Comparison of ENCODE assay signal across 27 cellular contexts in genomic region chr19:49744946-49745381, GRCh38. TPM values are rescaled to one million over a fixed set of nuclear protein-coding genes. Genes with fewer than 3 reads are reported as not detected.
A peak's percentile ranks its signal among the peaks of the same experiment; 100 is the strongest.
DNase-seq lines count a peak whose midpoint lies in the region; ATAC-seq, FAIRE-seq and TF ChIP-seq lines count a peak whose summit lies in the region.
"Had no signal": no experiment of that assay in that cellular context is flagged by ENCODE, and none has a peak within 500 bp of the region (broad histone marks: within the 10 kb centered on the region; RNA-seq: fewer than 3 reads in every experiment).

No MANE protein-coding gene starts in this region.

- H3K23ac ChIP-seq in H1 (ENCODE audit: insufficient read length) (no peak overlapping the region), mesendoderm (ENCODE audit: low read length) (no peak overlapping the region)

- 94% methylated on average over 18 of the region's 23 CpGs; no CpG with 5 or more reads in 1 of the 2 experiments for WGBS in H1 (ENCODE audit: extremely low coverage in 1 of 2, insufficient coverage in 1 of 2, insufficient read length in 1 of 2, insufficient replicate concordance in 2 of 2, low coverage in 1 of 2, low lambda C conversion rate in 2 of 2, missing lambda C conversion rate in 1 of 2), 2 experiments
- no CpG with 5 or more reads among the region's 23 CpGs for WGBS in mesendoderm (ENCODE audit: extremely low coverage, insufficient coverage, low lambda C conversion rate)
- 89% methylated on average over 23 of the region's 23 CpGs for whole genome bisulfite sequencing in SK-N-SH (ENCODE audit: low lambda C conversion rate)

- no peak overlapping the region for H4K5ac ChIP-seq in H1 (ENCODE audit: insufficient read length, low read depth, low read length)
- H4K5ac ChIP-seq in mesendoderm (ENCODE audit: low read length): no peak overlapping the region

- RAD21 ChIA-PET in HCT116 (lab: Charles Lee; ENCODE audit: low non-redundant PET in 1 of 2, low total read pairs in 2 of 2, uncharacterized antibody in 2 of 2, unreplicated experiment in 2 of 2): no interaction called here

- H4K20me1 ChIP-seq in HCT116 (ENCODE audit: insufficient read depth): no peaks in the 10 kb centered on the region
- no peaks in the 10 kb centered on the region for H4K20me1 ChIP-seq in H1 (replicated peaks in 1 of 2; ENCODE audit: control insufficient read depth in 1 of 2, insufficient read depth in 2 of 2, low read length in 2 of 2)
- H4K20me1 ChIP-seq in SK-N-SH (ENCODE audit: insufficient read depth): no peaks in the 10 kb centered on the region

- in situ Hi-C loops in Caki2 (cut with HindIII; ENCODE audit: low pct_unique_long_range_greater_than_20kb, low sequenced_read_pairs): no loop called here

- H4K8ac ChIP-seq in H1 (ENCODE audit: extremely low read depth, insufficient read depth, low read length) (peak overlapping the region; percentile 38; the same call in 1 of the 2 replicates), mesendoderm (ENCODE audit: low read depth, low read length) (no peak overlapping the region)

- H3K27ac ChIP-seq in HCT116 (ENCODE audit: low read depth, low read length): peak overlapping the region; percentile 30; the same call in 1 of the 2 replicates
- peak overlapping the region; percentile 29; the same call in 1 of the 2 replicates for H3K27ac ChIP-seq in H1 (ENCODE audit: low read depth, low read length)
- no peak overlapping the region for H3K27ac ChIP-seq in mesendoderm (ENCODE audit: low read depth, low read length)
- H3K27ac ChIP-seq in SK-N-SH (ENCODE audit: low read depth in 2 of 2, low read length in 1 of 2): no peak overlapping the region

- H3K9me3 ChIP-seq in HCT116 (ENCODE audit: control insufficient read depth in 1 of 2, insufficient read depth in 1 of 2, low read depth in 1 of 2, low read length in 2 of 2) (no peaks in the 10 kb centered on the region), H1 (ENCODE audit: insufficient read depth in 2 of 2, low read depth in 1 of 2, low read length in 1 of 2) (peaks cover 0 to 8% of the 10 kb centered on the region in 2 experiments; a peak in 1 of 4 replicates), SK-N-SH (no peaks in the 10 kb centered on the region)

- H2AK5ac ChIP-seq in H1 (ENCODE audit: low read depth, low read length) (no peak overlapping the region; the same call in 1 of the 2 replicates), mesendoderm (ENCODE audit: low read length) (no peak overlapping the region)

- H2BK20ac ChIP-seq in H1 (ENCODE audit: low read length): no peak overlapping the region

- TF ChIP-seq RAD21 in HCT116 (IDR thresholded peaks at IDR 0.05; ENCODE audit: low read depth): no peak
- TF ChIP-seq RAD21 in H1 (IDR thresholded peaks at IDR 0.05 in 1 of 2, conservative IDR thresholded peaks at IDR 0.05 in 1 of 2; ENCODE audit: low read depth in 2 of 2, low read length in 2 of 2): no peak
- TF ChIP-seq RAD21 in SK-N-SH (IDR thresholded peaks at IDR 0.05; ENCODE audit: low read length): no peak

- POLR2A ChIA-PET in HCT116 (lab: Charles Lee) (no interaction called here), H1 (lab: Charles Lee; ENCODE audit: partially characterized antibody) (interaction anchor here (0.9 to 1.4 kb wide), 6 partner anchors 10 to 69 kb away, joined by 3 to 7 read pairs (median 4); partner anchors contain the start of genes AP2A1, FUZ and TSKS), SK-N-SH (lab: Yijun Ruan, JAX) (no interaction called here)

- TF ChIP-seq CTCF in HCT116 (IDR thresholded peaks at IDR 0.05 in 2 of 3, conservative IDR thresholded peaks at IDR 0.05 in 1 of 3; ENCODE audit: borderline replicate concordance in 1 of 3, insufficient read depth in 1 of 3, low read depth in 2 of 3, low read length in 2 of 3) (no peak), H1 (IDR thresholded peaks at IDR 0.05; ENCODE audit: control extremely low read depth in 1 of 3, insufficient read depth in 1 of 3, low read depth in 1 of 3, low read length in 3 of 3) (no peak), SK-N-SH (IDR thresholded peaks at IDR 0.05) (no peak)

- no peak overlapping the region for H3K9ac ChIP-seq in HCT116 (ENCODE audit: low read length)
- H3K9ac ChIP-seq in H1 (replicated peaks in 1 of 4; ENCODE audit: extremely low read depth in 1 of 4, low read depth in 3 of 4, low read length in 3 of 4): no peak overlapping the region
- H3K9ac ChIP-seq in mesendoderm (ENCODE audit: low read length): no peak overlapping the region
- no peak overlapping the region for H3K9ac ChIP-seq in SK-N-SH

- no peak overlapping the region for H3K14ac ChIP-seq in H1 (ENCODE audit: insufficient read length)

- H3K4me3 ChIP-seq in HCT116 (replicated peaks in 1 of 2; ENCODE audit: low read depth in 1 of 2, low read length in 2 of 2) (no peak overlapping the region), H1 (ENCODE audit: extremely low read depth in 1 of 4, insufficient read depth in 2 of 4, low read depth in 3 of 4, low read length in 4 of 4) (no peak overlapping the region), mesendoderm (ENCODE audit: low read length) (no peak overlapping the region), SK-N-SH (ENCODE audit: low read depth in 2 of 2, low read length in 1 of 2) (no peak overlapping the region)
- H3K4me3 ChIP-seq: GM12878 had no signal

- peak overlapping the region; percentile 17 for H4K91ac ChIP-seq in H1 (replicated peaks; ENCODE audit: insufficient read length, low read length)

- TF ChIP-seq POLR2A in HCT116 (IDR thresholded peaks at IDR 0.05; ENCODE audit: borderline replicate concordance, extremely low read depth, insufficient read depth, insufficient read length) (no peak), H1 (IDR thresholded peaks at IDR 0.05; ENCODE audit: control extremely low read depth in 1 of 2, low read depth in 2 of 2, low read length in 2 of 2) (no peak)

- H3K4ac ChIP-seq in H1 (replicated peaks; ENCODE audit: insufficient read length, low read depth, low read length) (no peak overlapping the region), mesendoderm (ENCODE audit: low read depth, low read length) (no peak overlapping the region)

- H2BK15ac ChIP-seq in H1 (ENCODE audit: low read length) (no peak overlapping the region), mesendoderm (replicated peaks; ENCODE audit: low read depth) (no peak overlapping the region)

- H2AFZ ChIP-seq in HCT116 (ENCODE audit: low read depth, low read length, poor library complexity, severe bottlenecking) (no peak overlapping the region), H1 (ENCODE audit: low read length) (no peak overlapping the region), SK-N-SH (ENCODE audit: low read depth) (no peak overlapping the region)

- H2BK5ac ChIP-seq in H1 (ENCODE audit: low read depth, low read length): no peak overlapping the region
- H2BK5ac ChIP-seq in mesendoderm (ENCODE audit: low read length): no peak overlapping the region

- intact Hi-C loops in HCT116 (cut with micrococcal nuclease): no loop called here

- H3K4me1 ChIP-seq in HCT116 (ENCODE audit: control insufficient read depth in 1 of 2, insufficient read depth in 2 of 2, low read length in 2 of 2) (peaks cover 4 to 18% of the 10 kb centered on the region in 2 experiments; a peak in 3 of 4 replicates), H1 (replicated peaks in 1 of 4; ENCODE audit: control insufficient read depth in 3 of 4, insufficient read depth in 4 of 4, low read length in 3 of 4) (no peaks in the 10 kb centered on the region; a peak in 2 of 7 replicates), mesendoderm (ENCODE audit: control insufficient read depth, low read depth, low read length) (no peaks in the 10 kb centered on the region), SK-N-SH (ENCODE audit: control insufficient read depth in 1 of 2, insufficient read depth in 2 of 2, low read depth in 1 of 2, low read length in 1 of 2) (no peaks in the 10 kb centered on the region)

- no peak overlapping the region for H3K56ac ChIP-seq in H1 (replicated peaks; ENCODE audit: insufficient read length, low read depth, low read length)
- H3K56ac ChIP-seq in mesendoderm (ENCODE audit: low read length): no peak overlapping the region

- H3F3A ChIP-seq in SK-N-SH (replicated peaks; ENCODE audit: insufficient read depth): peaks cover 2% of the 10 kb centered on the region

- DNase-seq in Caki2 (ENCODE audit: low read depth) (peak; percentile 20), HCT116 (ENCODE audit: low read depth, low spot score) (no peak), H1 (ENCODE audit: low read depth in 1 of 2, low spot score in 2 of 2) (no peak), mesendoderm (peak; percentile 78), activated T-cell treated with anti-CD3 and anti-CD28 coated beads for 4 hours (no peak), SK-N-SH (no peak)
- DNase-seq in activated CD4-positive, alpha-beta T cell treated with anti-CD3 and anti-CD28 coated beads, Interleukin-2, amount 50 U/mL, for 48 hours: no peak
- no peak for DNase-seq in effector CD4-positive, alpha-beta T cell
- DNase-seq: C1 segment of cervical spinal cord; CD8-positive, alpha-beta memory T cell; DMS79; GDM1; MM.1S; NCI-H1092; NCI-H1436 treated with DMSO at 0.1 percent for 48 hours; NCI-H2029 treated with DMSO at 0.1 percent for 48 hours; NCI-H2171 treated with DMSO at 0.1 percent for 48 hours; NCI-H446; NCI-H69; OCI-M1; RPMI8226; SIG-M5; T-helper 1 cell had no signal

- CTCF ChIA-PET in HCT116 (lab: Charles Lee): no interaction called here
- CTCF ChIA-PET in H1 (lab: Charles Lee; ENCODE audit: partially characterized antibody): interaction anchor here (0.7 kb wide), 1 partner anchor 27 kb away, joined by 3 read pairs; no protein-coding TSS in a partner anchor
- CTCF ChIA-PET in SK-N-SH (lab: Yijun Ruan, JAX): no interaction called here

- peak overlapping the region; percentile 80; the same call in 1 of the 2 replicates for H2BK12ac ChIP-seq in H1 (ENCODE audit: low read depth, low read length)

- H3K79me2 ChIP-seq in HCT116 (ENCODE audit: insufficient read depth, low read length): no peaks in the 10 kb centered on the region
- H3K79me2 ChIP-seq in H1 (ENCODE audit: control insufficient read depth in 1 of 2, insufficient read depth in 2 of 2, low read length in 2 of 2): no peaks in the 10 kb centered on the region
- H3K79me2 ChIP-seq in mesendoderm (ENCODE audit: control insufficient read depth, insufficient read depth, low read length): no peaks in the 10 kb centered on the region
- no peaks in the 10 kb centered on the region for H3K79me2 ChIP-seq in SK-N-SH (ENCODE audit: insufficient read depth)

- no TSS peak for BruUV-seq in HCT116 (replicated peaks; lab: Mats Ljungman, UMichigan)

- no peak overlapping the region for H3K4me2 ChIP-seq in HCT116 (ENCODE audit: low read length)
- no peak overlapping the region for H3K4me2 ChIP-seq in H1 (ENCODE audit: insufficient read depth in 1 of 2, low read depth in 2 of 2, low read length in 2 of 2)
- H3K4me2 ChIP-seq in mesendoderm (ENCODE audit: low read length): no peak overlapping the region
- no peak overlapping the region for H3K4me2 ChIP-seq in SK-N-SH

- H3K9me2 ChIP-seq in HCT116 (ENCODE audit: insufficient read depth) (no peaks in the 10 kb centered on the region), SK-N-SH (no peaks in the 10 kb centered on the region)

- FAIRE-seq in H1 (lab: Jason Lieb, UNC): peak; percentile 85
- FAIRE-seq: D721Med, GM12878, HTR-8/SVneo had no signal

- H3K36me3 ChIP-seq in HCT116 (ENCODE audit: control insufficient read depth in 1 of 2, insufficient read depth in 2 of 2, low read length in 2 of 2) (no peaks in the 10 kb centered on the region), H1 (ENCODE audit: control insufficient read depth in 2 of 4, insufficient read depth in 4 of 4, low read length in 3 of 4) (no peaks in the 10 kb centered on the region), mesendoderm (ENCODE audit: control insufficient read depth, insufficient read depth, low read length) (no peaks in the 10 kb centered on the region), SK-N-SH (replicated peaks in 1 of 2; ENCODE audit: control insufficient read depth in 1 of 2, insufficient read depth in 2 of 2, low read length in 1 of 2) (no peaks in the 10 kb centered on the region)

- H3K18ac ChIP-seq in H1 (ENCODE audit: extremely low read depth, low read length) (peak overlapping the region; percentile 60; the same call in 1 of the 2 replicates), mesendoderm (ENCODE audit: low read length) (no peak overlapping the region)

- no peak for ATAC-seq in HCT116
- ATAC-seq: GM12878 had no signal

- H3K79me1 ChIP-seq in H1 (ENCODE audit: low read depth, low read length) (no peaks in the 10 kb centered on the region), mesendoderm (ENCODE audit: low read length) (no peaks in the 10 kb centered on the region)

- H2BK120ac ChIP-seq in H1 (replicated peaks; ENCODE audit: low read depth, low read length) (no peak overlapping the region), mesendoderm (ENCODE audit: low read depth, low read length) (no peak overlapping the region)

- H3K27me3 ChIP-seq in HCT116 (ENCODE audit: insufficient read depth, low read length) (no peaks in the 10 kb centered on the region), H1 (replicated peaks in 1 of 4; ENCODE audit: control insufficient read depth in 3 of 4, extremely low read depth in 1 of 4, insufficient read depth in 3 of 4, low read length in 3 of 4) (no peaks in the 10 kb centered on the region), mesendoderm (ENCODE audit: insufficient read depth, low read length, poor library complexity) (no peaks in the 10 kb centered on the region), SK-N-SH (ENCODE audit: insufficient read depth) (no peaks in the 10 kb centered on the region)

- no peaks in the 10 kb centered on the region for H3K23me2 ChIP-seq in H1 (ENCODE audit: low read depth, low read length)

- no peak for TF ChIP-seq EP300 in H1 (IDR thresholded peaks at IDR 0.05; ENCODE audit: borderline replicate concordance in 1 of 2, low read depth in 2 of 2, low read length in 2 of 2)
- TF ChIP-seq EP300 in SK-N-SH (IDR thresholded peaks at IDR 0.05; ENCODE audit: borderline replicate concordance in 1 of 2, low read depth in 1 of 2, low read length in 1 of 2): no peak

RNA-seq across cellular contexts. Expression of gene TSKS, which starts 18.1 kb away (rescaled TPM):
- not detected in 2 replicates for total RNA-seq in Caki2 (2014; rRNA removed; shearing (Covaris generic); ENCODE audit: low replicate concordance)
- 0.76 TPM for total RNA-seq in HCT116 (2021; ENCODE audit: unreplicated experiment)
- 0.74 and 0.91 TPM in 2 replicates for polyA plus RNA-seq in HCT116 (2012)
- not detected in 2 replicates for total RNA-seq in H1 (2021; fragmentation: NEBNext Ultra II Directional; extraction: Animal tissue kit (Norgen Biotek cat#: 25700))
- polyA plus RNA-seq in H1 (2011; rRNA removed): 0.21 and 0.24 TPM in 2 replicates
- 0.39 TPM for polyA plus RNA-seq in H1 (2011; cell fraction: cytosol; rRNA removed)
- 0.17 TPM for polyA plus RNA-seq in H1 (2011; cell fraction: nucleus; rRNA removed)
- polyA plus RNA-seq in H1 (2012, experiment 1 of 2): 0.23 to 0.47 TPM (median 0.25 TPM) in 3 of 4 replicates, not detected in the other
- polyA plus RNA-seq in H1 (2012, experiment 2 of 2): not detected
- 0.36 TPM for polyA plus RNA-seq in H1 (2013, experiment 1 of 2)
- 0.20 TPM for polyA plus RNA-seq in H1 (2013, experiment 2 of 2)
- polyA minus RNA-seq in H1 (2011; rRNA and poly(A)+ RNA removed): 0.12 TPM in 1 of 2 replicates, not detected in the other
- not detected for polyA minus RNA-seq in H1 (2011; cell fraction: cytosol; rRNA and poly(A)+ RNA removed)
- polyA minus RNA-seq in H1 (2011; cell fraction: nucleus; rRNA and poly(A)+ RNA removed): not detected
- 0.08 TPM for polyA plus RNA-seq in mesendoderm (2013, experiment 1 of 2)
- 0.07 TPM for polyA plus RNA-seq in mesendoderm (2013, experiment 2 of 2)
- not detected in 2 replicates for polyA plus RNA-seq in SK-N-SH (2012; rRNA removed)
- polyA plus RNA-seq in SK-N-SH (2012; cell fraction: cytosol; rRNA removed): 0.03 TPM in 1 of 2 replicates, not detected in the other
- polyA plus RNA-seq in SK-N-SH (2012; cell fraction: nucleus; rRNA removed): 0.04 TPM in 1 of 2 replicates, not detected in the other
- total RNA-seq: GM12878, LHCN-M2 had no signal
- polyA plus RNA-seq: CD8-positive, alpha-beta memory T cell; GM12878 had no signal

RNA-seq across cellular contexts. Expression of gene AP2A1, which starts 21.8 kb away (rescaled TPM):
- total RNA-seq in Caki2 (2014; rRNA removed; shearing (Covaris generic); ENCODE audit: low replicate concordance): 290 and 317 TPM in 2 replicates
- total RNA-seq in HCT116 (2021; ENCODE audit: unreplicated experiment): 102 TPM
- polyA plus RNA-seq in HCT116 (2012): 92.9 and 95.3 TPM in 2 replicates
- 105 and 109 TPM in 2 replicates for total RNA-seq in H1 (2021; fragmentation: NEBNext Ultra II Directional; extraction: Animal tissue kit (Norgen Biotek cat#: 25700))
- polyA plus RNA-seq in H1 (2011; rRNA removed) (106 and 157 TPM in 2 replicates), SK-N-SH (2012; rRNA removed) (59.6 and 74.8 TPM in 2 replicates)
- 101 TPM for polyA plus RNA-seq in H1 (2011; cell fraction: cytosol; rRNA removed)
- 148 TPM for polyA plus RNA-seq in H1 (2011; cell fraction: nucleus; rRNA removed)
- 64.9 to 109 TPM (median 104 TPM) in 4 replicates for polyA plus RNA-seq in H1 (2012, experiment 1 of 2)
- polyA plus RNA-seq in H1 (2012, experiment 2 of 2): 114 TPM
- polyA plus RNA-seq in H1 (2013, experiment 1 of 2): 58.6 TPM
- polyA plus RNA-seq in H1 (2013, experiment 2 of 2): 55.8 TPM
- polyA minus RNA-seq in H1 (2011; rRNA and poly(A)+ RNA removed): 103 and 108 TPM in 2 replicates
- polyA minus RNA-seq in H1 (2011; cell fraction: cytosol; rRNA and poly(A)+ RNA removed): 101 TPM
- 76.4 TPM for polyA minus RNA-seq in H1 (2011; cell fraction: nucleus; rRNA and poly(A)+ RNA removed)
- polyA plus RNA-seq in mesendoderm (2013, experiment 1 of 2): 53.3 TPM
- 51.9 TPM for polyA plus RNA-seq in mesendoderm (2013, experiment 2 of 2)
- polyA plus RNA-seq in SK-N-SH (2012; cell fraction: cytosol; rRNA removed): 26.7 and 43.4 TPM in 2 replicates
- 104 and 135 TPM in 2 replicates for polyA plus RNA-seq in SK-N-SH (2012; cell fraction: nucleus; rRNA removed)

RNA-seq across cellular contexts. Expression of gene CPT1C, which starts 54.0 kb away (rescaled TPM):
- total RNA-seq in Caki2 (2014; rRNA removed; shearing (Covaris generic); ENCODE audit: low replicate concordance): 21.2 and 26.7 TPM in 2 replicates
- total RNA-seq in HCT116 (2021; ENCODE audit: unreplicated experiment): 12.0 TPM
- 17.6 and 18.4 TPM in 2 replicates for polyA plus RNA-seq in HCT116 (2012)
- total RNA-seq in H1 (2021; fragmentation: NEBNext Ultra II Directional; extraction: Animal tissue kit (Norgen Biotek cat#: 25700)): 91.8 and 98.3 TPM in 2 replicates
- polyA plus RNA-seq in H1 (2011; rRNA removed) (79.6 and 122 TPM in 2 replicates), SK-N-SH (2012; rRNA removed) (118 and 139 TPM in 2 replicates)
- polyA plus RNA-seq in H1 (2011; cell fraction: cytosol; rRNA removed): 89.7 TPM
- polyA plus RNA-seq in H1 (2011; cell fraction: nucleus; rRNA removed): 284 TPM
- 95.9 to 114 TPM (median 102 TPM) in 4 replicates for polyA plus RNA-seq in H1 (2012, experiment 1 of 2)
- 185 TPM for polyA plus RNA-seq in H1 (2012, experiment 2 of 2)
- 119 TPM for polyA plus RNA-seq in H1 (2013, experiment 1 of 2)
- polyA plus RNA-seq in H1 (2013, experiment 2 of 2): 124 TPM
- polyA minus RNA-seq in H1 (2011; rRNA and poly(A)+ RNA removed): 63.3 and 81.8 TPM in 2 replicates
- 44.8 TPM for polyA minus RNA-seq in H1 (2011; cell fraction: cytosol; rRNA and poly(A)+ RNA removed)
- polyA minus RNA-seq in H1 (2011; cell fraction: nucleus; rRNA and poly(A)+ RNA removed): 65.0 TPM
- polyA plus RNA-seq in mesendoderm (2013, experiment 1 of 2): 19.1 TPM
- 21.9 TPM for polyA plus RNA-seq in mesendoderm (2013, experiment 2 of 2)
- polyA plus RNA-seq in SK-N-SH (2012; cell fraction: cytosol; rRNA removed): 44.5 and 60.4 TPM in 2 replicates
- polyA plus RNA-seq in SK-N-SH (2012; cell fraction: nucleus; rRNA removed): 666 and 747 TPM in 2 replicates
- polyA plus RNA-seq: CD8-positive, alpha-beta memory T cell had no signal

RNA-seq across cellular contexts. Expression of gene ADM5, which starts 55.6 kb away (rescaled TPM):
- 1.1 and 3.2 TPM in 2 replicates for total RNA-seq in Caki2 (2014; rRNA removed; shearing (Covaris generic); ENCODE audit: low replicate concordance)
- total RNA-seq in HCT116 (2021; ENCODE audit: unreplicated experiment): 12.1 TPM
- 6.4 and 7.6 TPM in 2 replicates for polyA plus RNA-seq in HCT116 (2012)
- 2.6 and 4.3 TPM in 2 replicates for total RNA-seq in H1 (2021; fragmentation: NEBNext Ultra II Directional; extraction: Animal tissue kit (Norgen Biotek cat#: 25700))
- polyA plus RNA-seq in H1 (2011; rRNA removed): 2.5 and 5.4 TPM in 2 replicates
- 2.9 TPM for polyA plus RNA-seq in H1 (2011; cell fraction: cytosol; rRNA removed)
- polyA plus RNA-seq in H1 (2011; cell fraction: nucleus; rRNA removed): 28.5 TPM
- 2.1 to 4.5 TPM (median 2.7 TPM) in 4 replicates for polyA plus RNA-seq in H1 (2012, experiment 1 of 2)
- 1.9 TPM for polyA plus RNA-seq in H1 (2012, experiment 2 of 2)
- 1.7 TPM for polyA plus RNA-seq in H1 (2013, experiment 1 of 2)
- polyA plus RNA-seq in H1 (2013, experiment 2 of 2): 1.8 TPM
- 0.59 and 1.3 TPM in 2 replicates for polyA minus RNA-seq in H1 (2011; rRNA and poly(A)+ RNA removed)
- 2.1 TPM for polyA minus RNA-seq in H1 (2011; cell fraction: cytosol; rRNA and poly(A)+ RNA removed)
- 13.0 TPM for polyA minus RNA-seq in H1 (2011; cell fraction: nucleus; rRNA and poly(A)+ RNA removed)
- 5.8 TPM for polyA plus RNA-seq in mesendoderm (2013, experiment 1 of 2)
- 5.4 TPM for polyA plus RNA-seq in mesendoderm (2013, experiment 2 of 2)
- polyA plus RNA-seq in SK-N-SH (2012; rRNA removed): 1.3 TPM in 2 replicates
- 0.20 and 0.23 TPM in 2 replicates for polyA plus RNA-seq in SK-N-SH (2012; cell fraction: cytosol; rRNA removed)
- polyA plus RNA-seq in SK-N-SH (2012; cell fraction: nucleus; rRNA removed): 8.2 and 9.3 TPM in 2 replicates

Comparison
In these comparisons a context has a peak if more than half of its experiments do, and no peak if none do; other contexts are left out.
1. DNase-seq: peak in Caki2 (single experiment) and mesendoderm (single experiment); none in HCT116 (single experiment), H1 (0 of 2), activated CD4-positive, alpha-beta T cell treated with anti-CD3 and anti-CD28 coated beads, Interleukin-2, amount 50 U/mL, for 48 hours (0 of 2), activated T-cell treated with anti-CD3 and anti-CD28 coated beads for 4 hours (single experiment), SK-N-SH (single experiment) and effector CD4-positive, alpha-beta T cell (single experiment).
2. H3K27ac ChIP-seq: peak in HCT116 (single experiment) and H1 (single experiment); none in mesendoderm (single experiment) and SK-N-SH (0 of 2).